11 cellular contexts compared by ENCODE assay signal in genomic region chr3:183548262-183548769, GRCh38. TPM values are rescaled to one million over a fixed set of nuclear protein-coding genes. Genes with fewer than 3 reads are reported as not detected.
A peak's percentile ranks its signal among the peaks of the same experiment; 100 is the strongest.
DNase-seq lines count a peak whose midpoint lies in the region; ATAC-seq and TF ChIP-seq lines count a peak whose summit lies in the region.
"Had no signal": no experiment of that assay in that cellular context is flagged by ENCODE, and none has a peak within 500 bp of the region (broad histone marks: within the 10 kb centered on the region; RNA-seq: fewer than 3 reads in every experiment).

No MANE protein-coding gene starts in this region.

- POLR2A ChIA-PET in WTC11 (lab: Charles Lee) = no interaction called here

- H3K36me3 Mint-ChIP-seq in activated naive CD8-positive, alpha-beta T cell = peaks cover 17% of the 10 kb centered on the region
- H3K36me3 Mint-ChIP-seq in activated naive CD8-positive, alpha-beta T cell treated with anti-CD3 and anti-CD28 coated beads for 36 hours = peaks cover 27% of the 10 kb centered on the region
- H3K36me3 Mint-ChIP-seq in WTC11 = no peaks in the 10 kb centered on the region
- no peaks in the 10 kb centered on the region for H3K36me3 Mint-ChIP-seq in type B pancreatic cell

- CTCF ChIA-PET in WTC11 (lab: Charles Lee) = interaction anchor here (1.3 to 1.6 kb wide), 2 partner anchors 12 to 68 kb away, joined by 3 to 5 read pairs; no protein-coding TSS in a partner anchor

- no peak for DNase-seq in activated naive CD8-positive, alpha-beta T cell treated with anti-CD3 and anti-CD28 coated beads for 36 hours
- peak; percentile 30 for DNase-seq in WTC11 (ENCODE audit: low spot score)
- peak; percentile 83 for DNase-seq in iPS-NIHi11 (ENCODE audit: low spot score)
- no peak for DNase-seq in type B pancreatic cell (ENCODE audit: extremely low spot score, unreplicated experiment)
- DNase-seq in NCI-H2171 (lab: John Stamatoyannopoulos, UW) = no peak
- DNase-seq in caudate nucleus (lab: John Stamatoyannopoulos, UW) = no peak
- DNase-seq: activated gamma-delta T cell; stimulated activated CD4-positive, alpha-beta T cell treated with anti-CD3 and anti-CD28 coated beads, Interleukin-4, amount 100 ng/mL, for 4 hours had no signal

- H3K4me1 Mint-ChIP-seq in activated naive CD8-positive, alpha-beta T cell (ENCODE audit: low read depth) = peaks cover 74% of the 10 kb centered on the region
- peaks cover 55% of the 10 kb centered on the region for H3K4me1 Mint-ChIP-seq in activated naive CD8-positive, alpha-beta T cell treated with anti-CD3 and anti-CD28 coated beads for 36 hours
- H3K4me1 Mint-ChIP-seq in WTC11 (peaks cover 36% of the 10 kb centered on the region), type B pancreatic cell (ENCODE audit: unreplicated experiment) (no peaks in the 10 kb centered on the region)

- no peaks in the 10 kb centered on the region for H3K9me3 Mint-ChIP-seq in activated naive CD8-positive, alpha-beta T cell (ENCODE audit: low read depth)
- H3K9me3 Mint-ChIP-seq in activated naive CD8-positive, alpha-beta T cell treated with anti-CD3 and anti-CD28 coated beads for 36 hours = peaks cover 1% of the 10 kb centered on the region
- H3K9me3 Mint-ChIP-seq in WTC11 = no peaks in the 10 kb centered on the region
- H3K9me3 Mint-ChIP-seq in type B pancreatic cell = no peaks in the 10 kb centered on the region
- H3K9me3 Mint-ChIP-seq: CD14-positive monocyte had no signal

- H3K27ac Mint-ChIP-seq in activated naive CD8-positive, alpha-beta T cell = peak overlapping the region; percentile 50
- H3K27ac Mint-ChIP-seq in activated naive CD8-positive, alpha-beta T cell treated with anti-CD3 and anti-CD28 coated beads for 36 hours = no peak overlapping the region
- H3K27ac Mint-ChIP-seq in WTC11 (peak overlapping the region; percentile 82), type B pancreatic cell (peak overlapping the region; percentile 13)

- TF ChIP-seq CTCF in WTC11 (IDR thresholded peaks at IDR 0.05) (no peak), type B pancreatic cell (conservative IDR thresholded peaks at IDR 0.05) (no peak)

- H3K4me3 Mint-ChIP-seq in activated naive CD8-positive, alpha-beta T cell = peak overlapping the region; percentile 32
- no peak overlapping the region for H3K4me3 Mint-ChIP-seq in activated naive CD8-positive, alpha-beta T cell treated with anti-CD3 and anti-CD28 coated beads for 36 hours
- H3K4me3 Mint-ChIP-seq in WTC11 = no peak overlapping the region
- no peak overlapping the region for H3K4me3 Mint-ChIP-seq in type B pancreatic cell
- H3K4me3 Mint-ChIP-seq: CD14-positive monocyte had no signal

- peak; percentile 53 for ATAC-seq in WTC11
- ATAC-seq in HG02884 (IDR thresholded peaks at IDR 0.05; ENCODE audit: unreplicated experiment) = no peak

- no peaks in the 10 kb centered on the region for H3K27me3 Mint-ChIP-seq in activated naive CD8-positive, alpha-beta T cell
- H3K27me3 Mint-ChIP-seq in activated naive CD8-positive, alpha-beta T cell treated with anti-CD3 and anti-CD28 coated beads for 36 hours = no peaks in the 10 kb centered on the region
- H3K27me3 Mint-ChIP-seq in WTC11 (ENCODE audit: low read depth) (peaks cover 21% of the 10 kb centered on the region), type B pancreatic cell (no peaks in the 10 kb centered on the region)

- no peak overlapping the region for H3K27ac ChIP-seq in caudate nucleus (ENCODE audit: low read depth, low read length)

TF ChIP-seq in WTC11, 78 proteins besides CTCF, POLR2A, EP300 and RAD21 (continues in another document):
- no peak for TF ChIP-seq EMX1 (CRISPR knock-in tag; IDR thresholded peaks at IDR 0.05)
- no peak for TF ChIP-seq NR3C1 (CRISPR knock-in tag; conservative IDR thresholded peaks at IDR 0.05; ENCODE audit: low read depth)
- TF ChIP-seq OVOL2 (CRISPR knock-in tag; IDR thresholded peaks at IDR 0.05; ENCODE audit: borderline replicate concordance) = no peak
- TF ChIP-seq HMGXB4 (CRISPR knock-in tag; IDR thresholded peaks at IDR 0.05) = no peak
- no peak for TF ChIP-seq NFYB (CRISPR knock-in tag; conservative IDR thresholded peaks at IDR 0.05; ENCODE audit: low read depth)
- no peak for TF ChIP-seq KAT7 (CRISPR knock-in tag; IDR thresholded peaks at IDR 0.05; ENCODE audit: borderline replicate concordance)
- TF ChIP-seq AFF4 (CRISPR knock-in tag; IDR thresholded peaks at IDR 0.05; ENCODE audit: borderline replicate concordance) = no peak
- no peak for TF ChIP-seq ATF1 (CRISPR knock-in tag; IDR thresholded peaks at IDR 0.05)
- TF ChIP-seq ZNF532 (CRISPR knock-in tag; IDR thresholded peaks at IDR 0.05; ENCODE audit: borderline replicate concordance) = no peak
- no peak for TF ChIP-seq JAZF1 (CRISPR knock-in tag; IDR thresholded peaks at IDR 0.05)

RNA-seq across cellular contexts. Expression of gene KLHL6, which starts 7.2 kb away (rescaled TPM):
- total RNA-seq in activated naive CD8-positive, alpha-beta T cell treated with anti-CD3 and anti-CD28 coated beads for 36 hours = 10 to 100 TPM; 26.6 to 26.8 TPM
- total RNA-seq in WTC11 (2021) = 0.11 to 0.23 TPM (median 0.18 TPM) in 3 replicates
- not detected in 2 replicates for total RNA-seq in type B pancreatic cell (ENCODE audit: low replicate concordance)

Comparison
In these comparisons a context has a peak if more than half of its experiments do, and no peak if none do; other contexts are left out.
1. DNase-seq: peak in WTC11 (single experiment) and iPS-NIHi11 (single experiment); none in activated naive CD8-positive, alpha-beta T cell treated with anti-CD3 and anti-CD28 coated beads for 36 hours (single experiment), type B pancreatic cell (single experiment), NCI-H2171 (single experiment) and caudate nucleus (0 of 61).
2. RNA of gene KLHL6, which starts 7.2 kb away (total RNA-seq): 26.6 to 26.8 TPM in activated naive CD8-positive, alpha-beta T cell treated with anti-CD3 and anti-CD28 coated beads for 36 hours; 0.11 to 0.23 TPM in WTC11 and not detected in type B pancreatic cell; every median in the first group is over 10 times any median in the second.